In the genomic region with DNA sequence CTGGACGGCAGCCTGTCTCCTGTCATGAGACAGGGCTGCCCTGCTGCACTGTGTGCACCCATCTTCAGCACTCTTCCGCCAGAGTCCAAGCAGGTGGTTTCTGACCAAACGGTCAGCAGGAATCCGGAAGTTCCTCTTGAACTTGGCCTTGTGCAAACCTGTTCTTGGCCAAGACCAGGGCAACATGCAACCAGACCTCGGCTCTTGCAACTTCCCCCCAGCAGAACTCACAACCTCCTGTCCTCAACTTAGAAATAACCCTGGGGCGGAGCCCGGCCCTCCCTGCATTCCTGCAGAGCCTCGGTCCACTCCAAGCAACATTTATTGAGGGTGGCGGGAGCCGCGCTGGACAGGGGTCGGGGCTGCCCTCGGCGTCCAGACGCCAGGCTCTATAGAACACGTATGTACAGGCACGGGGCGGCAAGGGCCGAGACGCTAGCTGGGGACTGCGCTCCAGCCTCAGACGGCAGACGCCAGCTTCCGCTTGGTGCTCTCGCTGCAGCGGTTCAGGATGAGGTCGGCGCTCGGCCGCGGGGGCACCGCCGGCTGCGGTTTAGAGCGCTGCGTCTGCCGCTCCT, we compare ENCODE assay signal across 8 cellular contexts.
A peak's percentile ranks its signal among the peaks of the same experiment; 100 is the strongest.
DNase-seq lines count a peak whose midpoint lies in the region; ATAC-seq and TF ChIP-seq lines count a peak whose summit lies in the region.
"Not testable (repeated sequence)": the region's sequence is repeated elsewhere in the genome, so short reads cannot be mapped to it uniquely, and the experiment has no call there.

No MANE protein-coding gene starts in this region.

- not testable (repeated sequence) for H3K36me3 ChIP-seq in endodermal cell (ENCODE audit: control insufficient read depth, insufficient read depth, low read length); thoracic aorta

- ATAC-seq in GM18508 (IDR thresholded peaks at IDR 0.05; ENCODE audit: insufficient read depth, unreplicated experiment) (peak; percentile 38), HG03354 (IDR thresholded peaks at IDR 0.05; ENCODE audit: poor library complexity, severe bottlenecking, unreplicated experiment) (peak; percentile 17), left colon (peak; percentile 26), thoracic aorta (ENCODE audit: insufficient number of reproducible peaks, low FRiP score, low read depth) (peak; percentile 7)

- H3K27me3 Mint-ChIP-seq in endodermal cell (ENCODE audit: insufficient read depth); progenitor cell of endocrine pancreas: not testable (repeated sequence)

- not testable (repeated sequence) for H3K4me3 ChIP-seq in endodermal cell (ENCODE audit: low read length)
- H3K4me3 ChIP-seq in thoracic aorta: peak overlapping the region; percentile 63

- H3K27ac Mint-ChIP-seq in endodermal cell, progenitor cell of endocrine pancreas: not testable (repeated sequence)

- not testable (repeated sequence) for TF ChIP-seq CTCF in endodermal cell (conservative IDR thresholded peaks at IDR 0.05); progenitor cell of endocrine pancreas (IDR thresholded peaks at IDR 0.05; ENCODE audit: unreplicated experiment); thoracic aorta (IDR thresholded peaks at IDR 0.05)

- intact Hi-C loops in left colon (cut with DNase I, micrococcal nuclease): not testable (repeated sequence)

- H3K4me1 Mint-ChIP-seq in endodermal cell; progenitor cell of endocrine pancreas (ENCODE audit: low read depth): not testable (repeated sequence)

- H3K36me3 Mint-ChIP-seq in endodermal cell (ENCODE audit: low read depth); progenitor cell of endocrine pancreas (ENCODE audit: insufficient read depth): not testable (repeated sequence)

- H3K4me3 Mint-ChIP-seq in endodermal cell (peak overlapping the region; percentile 43), progenitor cell of endocrine pancreas (ENCODE audit: low read depth) (peak overlapping the region; percentile 60)

- 43% methylated on average over 3 of the region's 37 CpGs; no CpG with 5 or more reads in 1 of the 2 experiments for WGBS in endodermal cell (ENCODE audit: insufficient coverage in 1 of 2, insufficient read length in 1 of 2), 2 experiments

- H3K27me3 ChIP-seq in endodermal cell (ENCODE audit: control insufficient read depth, insufficient read depth, low read length, poor library complexity, severe bottlenecking); thoracic aorta (replicated peaks; ENCODE audit: insufficient read depth): not testable (repeated sequence)

- DNase-seq in T-helper 1 cell (peak in 4 of 5 donors; percentile 10 to 45 (median 21)), activated gamma-delta T cell treated with Interleukin-2 at 50 U/mL for 16 hours (peak; percentile 30), left colon (peak; percentile 33 to 60)
- not testable (repeated sequence) for DNase-seq in endodermal cell; progenitor cell of endocrine pancreas (ENCODE audit: low spot score, unreplicated experiment); thoracic aorta (ENCODE audit: low spot score)

- H3K9me3 ChIP-seq in endodermal cell (ENCODE audit: control insufficient read depth, low read length); thoracic aorta: not testable (repeated sequence)

- not testable (repeated sequence) for H3K9me3 Mint-ChIP-seq in endodermal cell; progenitor cell of endocrine pancreas (ENCODE audit: low read depth)

- not testable (repeated sequence) for H3K9ac ChIP-seq in endodermal cell (ENCODE audit: extremely low read depth, low read length, poor library complexity, severe bottlenecking)

- H3K27ac ChIP-seq in endodermal cell (ENCODE audit: low read depth, low read length): not testable (repeated sequence)
- peak overlapping the region in 1 of 2 donors; percentile 21 for H3K27ac ChIP-seq in thoracic aorta

- H3K4me1 ChIP-seq in endodermal cell (ENCODE audit: control insufficient read depth, insufficient read depth, low read length); thoracic aorta (ENCODE audit: control insufficient read depth in 1 of 2, low read depth in 2 of 2): not testable (repeated sequence)
